Comparison of ENCODE assay signal across 8 cellular contexts in genomic region chr4:6926681-6927478, GRCh38. TPM values are rescaled to one million over a fixed set of nuclear protein-coding genes. Genes with fewer than 3 reads are reported as not detected.
DNase-seq lines count a peak whose midpoint lies in the region; ATAC-seq and TF ChIP-seq lines count a peak whose summit lies in the region.

No MANE protein-coding gene starts in this region.

- H2BK12ac ChIP-seq in trophoblast cell (ENCODE audit: low read length), result no peak overlapping the region

- TF ChIP-seq CTCF in WTC11 (IDR thresholded peaks at IDR 0.05), result no peak

- H3K27ac Mint-ChIP-seq in WTC11, result no peak overlapping the region
- H3K27ac Mint-ChIP-seq in effector memory CD8-positive, alpha-beta T cell, result peak overlapping the region; percentile 75 to 80

- H3K4ac ChIP-seq in trophoblast cell (ENCODE audit: low read depth, low read length), result no peak overlapping the region

- DNase-seq in CD1c-positive myeloid dendritic cell (ENCODE audit: extremely low spot score), result peak; percentile 70
- DNase-seq in WTC11 (ENCODE audit: low spot score), result no peak
- peak in 2 of 3 experiments; percentile 43 for DNase-seq in effector memory CD8-positive, alpha-beta T cell
- peak; percentile 51 to 63 for DNase-seq in trophoblast cell
- DNase-seq in COR-L47 (lab: John Stamatoyannopoulos, UW), result no peak

- H3K9me3 ChIP-seq in trophoblast cell (ENCODE audit: insufficient read depth, low read depth, low read length), result no peaks in the 10 kb centered on the region

- H3K4me3 Mint-ChIP-seq in WTC11, result no peak overlapping the region
- peak overlapping the region; percentile 61 to 72 for H3K4me3 Mint-ChIP-seq in effector memory CD8-positive, alpha-beta T cell

- no CpG with 5 or more reads among the region's 13 CpGs for WGBS in trophoblast cell (ENCODE audit: extremely low coverage, insufficient coverage, insufficient read length)

- H3K23ac ChIP-seq in trophoblast cell (ENCODE audit: low read length), result no peak overlapping the region

- POLR2A ChIA-PET in WTC11 (lab: Charles Lee), result no interaction called here

- ATAC-seq in WTC11 (peak; percentile 41), GM19397 (IDR thresholded peaks at IDR 0.05; ENCODE audit: unreplicated experiment) (no peak), HG03342 (IDR thresholded peaks at IDR 0.05; ENCODE audit: unreplicated experiment) (no peak), HG03469 (IDR thresholded peaks at IDR 0.05; ENCODE audit: unreplicated experiment) (no peak)
- ATAC-seq in effector memory CD8-positive, alpha-beta T cell (replicated peaks), result peak; percentile 92

- H4K91ac ChIP-seq in trophoblast cell (ENCODE audit: low read depth, low read length), result no peak overlapping the region

- H4K12ac ChIP-seq in trophoblast cell (ENCODE audit: low read depth, low read length), result no peak overlapping the region

- peaks cover 20% of the 10 kb centered on the region for H3K4me1 Mint-ChIP-seq in WTC11
- peaks cover 66 to 73% of the 10 kb centered on the region in 2 donors for H3K4me1 Mint-ChIP-seq in effector memory CD8-positive, alpha-beta T cell (ENCODE audit: low read depth in 2 of 2)

- H3K27ac ChIP-seq in trophoblast cell (ENCODE audit: low read depth, low read length), result no peak overlapping the region

- H3K4me2 ChIP-seq in trophoblast cell (ENCODE audit: low read length), result no peak overlapping the region

- H3K4me3 ChIP-seq in trophoblast cell (ENCODE audit: low read depth, low read length), result no peak overlapping the region

- peaks cover 9 to 11% of the 10 kb centered on the region in 2 experiments for H3K4me1 ChIP-seq in trophoblast cell (ENCODE audit: control insufficient read depth in 1 of 2, insufficient read depth in 2 of 2, low read length in 2 of 2)

- H3K79me1 ChIP-seq in trophoblast cell (ENCODE audit: low read length), result no peaks in the 10 kb centered on the region

- peaks cover 10 to 16% of the 10 kb centered on the region in 2 experiments for H3K36me3 ChIP-seq in trophoblast cell (ENCODE audit: control insufficient read depth in 1 of 2, insufficient read depth in 2 of 2, low read length in 2 of 2)

- H2BK5ac ChIP-seq in trophoblast cell (ENCODE audit: low read depth, low read length, poor library complexity), result no peak overlapping the region

- no peak overlapping the region for H3K18ac ChIP-seq in trophoblast cell (ENCODE audit: low read length)

- no peaks in the 10 kb centered on the region for H3K9me3 Mint-ChIP-seq in WTC11
- no peaks in the 10 kb centered on the region for H3K9me3 Mint-ChIP-seq in effector memory CD8-positive, alpha-beta T cell

- no peaks in the 10 kb centered on the region for H3K27me3 ChIP-seq in trophoblast cell (ENCODE audit: insufficient read depth, low read length)

- H2AK5ac ChIP-seq in trophoblast cell (ENCODE audit: low read length), result no peak overlapping the region

- H3K14ac ChIP-seq in trophoblast cell (ENCODE audit: low read length), result peak overlapping the region; percentile 0

- no peak overlapping the region for H2BK120ac ChIP-seq in trophoblast cell (ENCODE audit: insufficient read depth, low read length, poor library complexity)

- no peak overlapping the region for H3K9ac ChIP-seq in trophoblast cell (ENCODE audit: low read length)

- CTCF ChIA-PET in WTC11 (lab: Charles Lee), result interaction anchor here (0.6 to 3.5 kb wide), 4 partner anchors 9 to 650 kb away, joined by 3 to 17 read pairs (median 4); partner anchors contain the start of gene GRPEL1

- H3K27me3 Mint-ChIP-seq in WTC11 (ENCODE audit: low read depth), result no peaks in the 10 kb centered on the region
- no peaks in the 10 kb centered on the region for H3K27me3 Mint-ChIP-seq in effector memory CD8-positive, alpha-beta T cell

- peaks cover 22% of the 10 kb centered on the region for H3K36me3 Mint-ChIP-seq in WTC11
- H3K36me3 Mint-ChIP-seq in effector memory CD8-positive, alpha-beta T cell (ENCODE audit: insufficient read depth), result peaks cover 14% of the 10 kb centered on the region

- H4K8ac ChIP-seq in trophoblast cell (ENCODE audit: low read depth, low read length), result no peak overlapping the region

- peak overlapping the region; percentile 67 for H2AFZ ChIP-seq in trophoblast cell (ENCODE audit: insufficient read depth, low read length, poor library complexity)

- no peaks in the 10 kb centered on the region for H3K79me2 ChIP-seq in trophoblast cell (ENCODE audit: control insufficient read depth, insufficient read depth, low read length, poor library complexity)

TF ChIP-seq in WTC11, 78 proteins besides CTCF, POLR2A, EP300 and RAD21:
- TF ChIP-seq HMGXB4 (CRISPR knock-in tag; IDR thresholded peaks at IDR 0.05) (no peak), E2F5 (CRISPR knock-in tag; IDR thresholded peaks at IDR 0.05) (no peak), FOXJ3 (CRISPR knock-in tag; IDR thresholded peaks at IDR 0.05; ENCODE audit: borderline replicate concordance) (no peak), ZNF263 (CRISPR knock-in tag; IDR thresholded peaks at IDR 0.05; ENCODE audit: low read depth) (no peak), ZNF416 (CRISPR knock-in tag; IDR thresholded peaks at IDR 0.05) (no peak), ARID4B (CRISPR knock-in tag; IDR thresholded peaks at IDR 0.05; ENCODE audit: borderline replicate concordance) (no peak)

RNA-seq across cellular contexts. Expression of gene TBC1D14, which starts 17.3 kb away (rescaled TPM):
- total RNA-seq in WTC11 (2021), result 42.4 to 45.1 TPM (median 43.4 TPM) in 3 replicates
- 21.7 and 21.9 TPM in 2 replicates for polyA plus RNA-seq in trophoblast cell (2013)

Comparison
In these comparisons a context has a peak if more than half of its experiments do, and no peak if none do; other contexts are left out.
1. DNase-seq: peak in CD1c-positive myeloid dendritic cell (single experiment), effector memory CD8-positive, alpha-beta T cell (2 of 3) and trophoblast cell (2 of 2); none in WTC11 (single experiment) and COR-L47 (single experiment).
2. ATAC-seq: peak in WTC11 (single experiment) and effector memory CD8-positive, alpha-beta T cell (single experiment); none in GM19397 (single experiment), HG03342 (single experiment) and HG03469 (single experiment).